31 cellular contexts compared by ENCODE assay signal in genomic region chr3:162354343-162354742, GRCh38.
DNase-seq lines count a peak whose midpoint lies in the region; ATAC-seq, FAIRE-seq and TF ChIP-seq lines count a peak whose summit lies in the region.
"Had no signal": no experiment of that assay in that cellular context is flagged by ENCODE, and none has a peak within 500 bp of the region (broad histone marks: within the 10 kb centered on the region; RNA-seq: fewer than 3 reads in every experiment).

No MANE protein-coding gene starts in this region.

- H3K27me3 ChIP-seq in AG04450 (ENCODE audit: control insufficient read depth, insufficient read depth, low read length) = no peaks in the 10 kb centered on the region
- H3K27me3 ChIP-seq in adipocyte (replicated peaks; ENCODE audit: control insufficient read depth, insufficient read depth, low read length) = no peaks in the 10 kb centered on the region
- H3K27me3 ChIP-seq: BLaER1 treated with 17β-estradiol and CSF1 and Interleukin-3, amounts not matched to agents 10 nM and 100 nM had no signal

- peak; percentile 55 for DNase-seq in AG04450 (ENCODE audit: low read depth, low spot score)
- DNase-seq in GM04503 (ENCODE audit: low read depth) = peak; percentile 49
- DNase-seq in adipocyte (ENCODE audit: low read depth) = peak; percentile 37
- peak; percentile 67 for DNase-seq in iris pigment epithelial cell (ENCODE audit: low read depth)
- DNase-seq in activated CD8-positive, alpha-beta memory T cell treated with anti-CD3 and anti-CD28 coated beads, Interleukin-2, amount 50 U/mL, for 48 hours = no peak
- no peak for DNase-seq in H54 (ENCODE audit: insufficient read length, low spot score)
- DNase-seq in activated effector memory CD4-positive, alpha-beta T cell treated with anti-CD3 and anti-CD28 coated beads, Interleukin-2, amount 50 U/mL, for 16 hours = no peak
- DNase-seq: activated CD8-positive, alpha-beta T cell treated with anti-CD3 and anti-CD28 coated beads for 36 hours; COR-L47; DMS79; effector CD8-positive, alpha-beta T cell; glutamatergic neuron; H9; Karpas-422; NCI-H1417; NCI-H2081; right cardiac atrium; stimulated activated CD4-positive, alpha-beta T cell treated with anti-CD3 and anti-CD28 coated beads, Interleukin-12 subunit alpha, Interleukin-12 subunit beta, amount 100 ng/mL, for 4 hours; stimulated activated CD4-positive, alpha-beta T cell treated with anti-CD3 and anti-CD28 coated beads, Interleukin-2, amount 100 ng/mL, for 48 hours; stimulated activated naive CD8-positive, alpha-beta T cell treated with anti-CD3 and anti-CD28 coated beads, Interleukin-15, amount 100 ng/mL, for 72 hours had no signal

- POLR2A ChIA-PET in AG04450 (lab: Yijun Ruan, JAX) = interaction anchor here (1.1 to 1.6 kb wide), 2 partner anchors 14 to 59 kb away, joined by 3 to 6 read pairs; no protein-coding TSS in a partner anchor

- FAIRE-seq in H54 (lab: Jason Lieb, UNC) = no peak
- FAIRE-seq: colon, GM18507, HepG2, keratinocyte, urothelium cell line had no signal

- no peaks in the 10 kb centered on the region for H3K4me1 ChIP-seq in adipocyte (ENCODE audit: control insufficient read depth, insufficient read depth, low read length)

- no peak for TF ChIP-seq POLR2A in H54 (IDR thresholded peaks at IDR 0.05; ENCODE audit: low read depth, low read length)

- no peak for ATAC-seq in GM21528 (IDR thresholded peaks at IDR 0.05; ENCODE audit: low FRiP score, unreplicated experiment)
- ATAC-seq: activated CD8-positive, alpha-beta T cell treated with anti-CD3 and anti-CD28 coated beads for 36 hours; activated T-helper 17 cell treated with anti-CD3 and anti-CD28 coated beads, Interleukin-2, amount 50 U/mL, for 72 hours; HepG2; right cardiac atrium; Right ventricle myocardium inferior; stimulated activated naive CD8-positive, alpha-beta T cell treated with anti-CD3 and anti-CD28 coated beads, Interleukin-15, amount 100 ng/mL, for 72 hours had no signal

- H3K4me3 ChIP-seq in AG04450 (ENCODE audit: low read depth, low read length) = no peak overlapping the region
- H3K4me3 ChIP-seq in adipocyte (ENCODE audit: low read length) = no peak overlapping the region
- H3K4me3 ChIP-seq: BLaER1 treated with 17β-estradiol and CSF1 and Interleukin-3, amounts not matched to agents 10 nM and 100 nM; thoracic aorta had no signal

- H3K9me3 ChIP-seq in AG04450 (ENCODE audit: control insufficient read depth, insufficient read depth, low read length) (no peaks in the 10 kb centered on the region), adipocyte (ENCODE audit: control insufficient read depth, low read length) (no peaks in the 10 kb centered on the region)
- H3K9me3 ChIP-seq: BLaER1 treated with 17β-estradiol and CSF1 and Interleukin-3, amounts not matched to agents 10 nM and 100 nM; thoracic aorta had no signal

- CTCF ChIA-PET in AG04450 (lab: Charles Lee) = interaction anchor here (2.1 kb wide), 1 partner anchor 10 kb away, joined by 4 read pairs; no protein-coding TSS in a partner anchor

- H3K9ac ChIP-seq in adipocyte (ENCODE audit: low read length) = no peak overlapping the region
- H3K9ac ChIP-seq: BLaER1 treated with 17β-estradiol and CSF1 and Interleukin-3, amounts not matched to agents 10 nM and 100 nM had no signal

- TF ChIP-seq CTCF in AG04450 (IDR thresholded peaks at IDR 0.05; ENCODE audit: low read depth, low read length) = no peak

- H3K27ac ChIP-seq in AG04450 (ENCODE audit: low read depth, low read length) = no peak overlapping the region
- H3K27ac ChIP-seq: BLaER1 treated with 17β-estradiol and CSF1 and Interleukin-3, amounts not matched to agents 10 nM and 100 nM; epithelial cell of prostate; thoracic aorta had no signal

- no peaks in the 10 kb centered on the region for H3K36me3 ChIP-seq in adipocyte (ENCODE audit: control insufficient read depth, insufficient read depth, low read length, severe bottlenecking)
- H3K36me3 ChIP-seq: BLaER1 treated with 17β-estradiol and CSF1 and Interleukin-3, amounts not matched to agents 10 nM and 100 nM; thoracic aorta had no signal

Comparison
In these comparisons a context has a peak if more than half of its experiments do, and no peak if none do; other contexts are left out.
1. DNase-seq: peak in AG04450 (single experiment), GM04503 (single experiment), adipocyte (single experiment) and iris pigment epithelial cell (single experiment); none in activated CD8-positive, alpha-beta memory T cell treated with anti-CD3 and anti-CD28 coated beads, Interleukin-2, amount 50 U/mL, for 48 hours (single experiment), H54 (single experiment) and activated effector memory CD4-positive, alpha-beta T cell treated with anti-CD3 and anti-CD28 coated beads, Interleukin-2, amount 50 U/mL, for 16 hours (single experiment).